8 cellular contexts compared by ENCODE assay signal in genomic region chr17:80970044-80970761, GRCh38. TPM values are rescaled to one million over a fixed set of nuclear protein-coding genes. Genes with fewer than 3 reads are reported as not detected.
DNase-seq lines count a peak whose midpoint lies in the region; ATAC-seq and TF ChIP-seq lines count a peak whose summit lies in the region.

No MANE protein-coding gene starts in this region.

- no peak overlapping the region for H3K4me3 Mint-ChIP-seq in neural crest cell
- H3K4me3 Mint-ChIP-seq in mesothelial cell of epicardium: no peak overlapping the region

- ATAC-seq in HG02759 (IDR thresholded peaks at IDR 0.05; ENCODE audit: unreplicated experiment) (peak; percentile 44), GM21360 (IDR thresholded peaks at IDR 0.05; ENCODE audit: unreplicated experiment) (no peak), GM18907 (IDR thresholded peaks at IDR 0.05; ENCODE audit: unreplicated experiment) (no peak)

- no peaks in the 10 kb centered on the region for H3K27me3 Mint-ChIP-seq in neural crest cell (ENCODE audit: low read depth)
- peaks cover 20% of the 10 kb centered on the region for H3K27me3 Mint-ChIP-seq in mesothelial cell of epicardium (ENCODE audit: low read depth)

- H3K4me1 Mint-ChIP-seq in neural crest cell (peaks cover 9% of the 10 kb centered on the region), mesothelial cell of epicardium (no peaks in the 10 kb centered on the region)

- no peak overlapping the region for H3K27ac Mint-ChIP-seq in neural crest cell (ENCODE audit: unreplicated experiment)
- H3K27ac Mint-ChIP-seq in mesothelial cell of epicardium: no peak overlapping the region

- peak; percentile 53 for TF ChIP-seq CTCF in neural crest cell (conservative IDR thresholded peaks at IDR 0.05)
- TF ChIP-seq CTCF in mesothelial cell of epicardium (IDR thresholded peaks at IDR 0.05; ENCODE audit: unreplicated experiment): no peak

- H3K36me3 Mint-ChIP-seq in neural crest cell (ENCODE audit: low read depth) (peaks cover 4% of the 10 kb centered on the region), mesothelial cell of epicardium (peaks cover 4% of the 10 kb centered on the region)

- DNase-seq in COLO668 (lab: John Stamatoyannopoulos, UW; ENCODE audit: unreplicated experiment) (peak; percentile 44), epidermal melanocyte (ENCODE audit: insufficient read length, low spot score) (peak; percentile 33), neural crest cell (ENCODE audit: low read depth, low spot score) (no peak), mesothelial cell of epicardium (ENCODE audit: low spot score in 2 of 2, unreplicated experiment in 2 of 2) (no peak)
- DNase-seq in activated CD4-positive, alpha-beta T cell treated with anti-CD3 and anti-CD28 coated beads for 4 hours: peak; percentile 38 to 46

- no peaks in the 10 kb centered on the region for H3K9me3 Mint-ChIP-seq in neural crest cell
- no peaks in the 10 kb centered on the region for H3K9me3 Mint-ChIP-seq in mesothelial cell of epicardium

RNA-seq across cellular contexts. Expression of gene CHMP6, which starts 21.4 kb away (rescaled TPM):
- total RNA-seq in neural crest cell: 32.7 and 33.2 TPM in 2 replicates
- 23.1 to 26.9 TPM (median 26.5 TPM) in 3 replicates for total RNA-seq in mesothelial cell of epicardium

Comparison
In these comparisons a context has a peak if more than half of its experiments do, and no peak if none do; other contexts are left out.
1. DNase-seq: peak in COLO668 (single experiment), activated CD4-positive, alpha-beta T cell treated with anti-CD3 and anti-CD28 coated beads for 4 hours (2 of 2) and epidermal melanocyte (single experiment); none in neural crest cell (single experiment) and mesothelial cell of epicardium (0 of 2).